ENCODE assay signal across 1 cellular context in the genomic region with DNA sequence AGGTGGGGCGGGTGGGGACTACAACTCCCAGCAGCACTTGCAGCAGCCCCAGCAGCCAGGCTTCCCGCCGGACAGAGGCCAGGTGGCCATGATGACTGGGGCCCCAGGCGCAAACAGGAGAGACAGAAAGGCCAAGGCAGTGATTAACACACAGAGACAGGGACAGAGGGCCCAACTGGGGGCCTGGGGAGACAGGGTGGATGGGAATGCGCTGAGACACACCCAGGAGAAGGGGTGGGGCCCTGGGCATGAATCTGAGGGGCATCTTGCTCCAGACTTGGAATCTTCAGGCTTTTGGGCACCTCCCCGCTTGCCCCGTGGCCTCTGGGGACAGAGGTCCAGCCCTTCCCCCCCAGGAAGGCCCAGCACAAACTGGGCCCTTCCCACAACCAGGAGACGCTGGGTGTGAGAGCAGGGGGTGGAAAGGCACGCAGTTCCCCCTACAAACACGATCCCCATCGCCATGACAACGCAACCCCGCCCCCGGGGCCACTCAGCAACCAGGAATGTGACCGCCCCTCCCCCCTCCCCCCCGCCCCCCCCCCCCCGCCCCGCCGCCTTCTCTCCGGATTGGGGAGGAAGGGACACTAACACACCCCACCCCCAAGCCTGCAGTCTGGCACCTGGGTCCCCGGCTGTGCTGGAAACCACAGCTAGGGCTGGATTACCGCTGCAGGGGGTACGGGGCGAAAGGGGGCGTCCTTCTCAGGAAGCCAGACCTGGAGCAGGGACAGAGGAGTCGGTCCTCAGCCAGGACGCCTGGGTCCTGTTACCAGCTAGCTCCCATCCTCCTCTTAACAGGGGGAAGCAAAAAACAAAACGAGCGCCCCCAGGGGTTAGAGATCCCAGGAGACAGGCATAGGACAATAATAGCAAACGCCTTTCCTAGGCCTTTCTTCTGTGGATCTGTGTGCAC.
TF ChIP-seq lines count a peak whose summit lies in the region.

No MANE protein-coding gene starts in this region.

TF ChIP-seq in IMR-90, 13 proteins besides CTCF, POLR2A, EP300 and RAD21:
- TF ChIP-seq FOS (IDR thresholded peaks at IDR 0.05; ENCODE audit: low read depth, low read length): 0 out of 2 replicates have a peak, but pooled peaks have one; percentile 28
- no peak; the same call in 1 of the 2 replicates for TF ChIP-seq CHD1 (IDR thresholded peaks at IDR 0.05; ENCODE audit: low read depth, low read length)
- TF ChIP-seq CEBPB (IDR thresholded peaks at IDR 0.05; ENCODE audit: low read depth, low read length): no peak
- peak; percentile 79 for TF ChIP-seq MAZ (IDR thresholded peaks at IDR 0.05; ENCODE audit: borderline replicate concordance, low read depth, low read length)
- no peak for TF ChIP-seq SMC3 (IDR thresholded peaks at IDR 0.05; ENCODE audit: low read depth, low read length)
- peak; percentile 38 for TF ChIP-seq MXI1 (IDR thresholded peaks at IDR 0.05; ENCODE audit: borderline replicate concordance, low read depth, low read length)
TF ChIP-seq in IMR-90: peak in this region for 3.
